Comparison of ENCODE assay signal across 8 cellular contexts in the genomic region with DNA sequence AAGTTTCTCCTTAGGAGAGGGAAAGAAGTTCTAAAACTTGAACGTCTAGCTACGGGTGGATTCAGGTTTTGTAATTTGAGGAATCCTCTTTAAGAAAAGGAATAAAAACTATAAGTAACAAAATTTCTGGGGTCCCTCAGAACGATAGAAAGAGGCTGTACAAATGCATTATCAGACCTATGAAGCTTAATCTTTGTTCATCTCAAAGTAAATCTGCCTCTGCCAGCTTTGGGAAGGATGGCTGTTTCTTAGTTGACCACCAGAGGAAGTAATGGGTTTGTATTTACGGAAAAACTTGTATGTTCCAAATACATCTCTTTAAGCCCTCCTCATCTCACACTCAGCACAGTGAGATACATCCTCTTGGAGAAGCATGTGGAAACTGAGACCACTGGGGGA. TPM values are rescaled to one million over a fixed set of nuclear protein-coding genes. Genes with fewer than 3 reads are reported as not detected.
DNase-seq lines count a peak whose midpoint lies in the region; ATAC-seq, FAIRE-seq and TF ChIP-seq lines count a peak whose summit lies in the region.

No MANE protein-coding gene starts in this region.

- H3K36me3 ChIP-seq in prostate gland = no peaks in the 10 kb centered on the region

- H3K9me3 Mint-ChIP-seq in T-helper 2 cell treated with Interferon-gamma antibody and Interleukin-4, amounts not matched to agents 5 μg/mL and 100 μg/mL, for 36 hours = no peaks in the 10 kb centered on the region

- H3K9me3 ChIP-seq in prostate gland = no peaks in the 10 kb centered on the region

- WGBS in prostate gland = 14% methylated on average over 4 of the region's 4 CpGs

- peak overlapping the region; percentile 75 to 76 for H3K4me3 ChIP-seq in prostate gland

- no peak for ATAC-seq in HG03097 (IDR thresholded peaks at IDR 0.05; ENCODE audit: low FRiP score, unreplicated experiment)

- H3K4me1 ChIP-seq in prostate gland (replicated peaks) = no peaks in the 10 kb centered on the region

- H3K27ac ChIP-seq in prostate gland = peak overlapping the region in 1 of 2 donors; percentile 92

- no peak for DNase-seq in D721Med (ENCODE audit: insufficient read length, low spot score)
- DNase-seq in HT1080 (ENCODE audit: low read depth) = peak; percentile 42
- DNase-seq in T-helper 2 cell treated with Interferon-gamma antibody and Interleukin-4, amounts not matched to agents 5 μg/mL and 100 μg/mL, for 36 hours (ENCODE audit: low spot score) = no peak
- peak; percentile 50 for DNase-seq in fibroblast of the conjunctiva (ENCODE audit: low read depth)
- DNase-seq in prostate gland (ENCODE audit: low spot score) = no peak
- no peak for DNase-seq in GM19238 (ENCODE audit: insufficient read length, low spot score)
- no peak for DNase-seq in NCI-H128 (lab: John Stamatoyannopoulos, UW; ENCODE audit: unreplicated experiment)

- H3K27ac Mint-ChIP-seq in T-helper 2 cell treated with Interferon-gamma antibody and Interleukin-4, amounts not matched to agents 5 μg/mL and 100 μg/mL, for 36 hours = peak overlapping the region; percentile 99

- H3K4me3 Mint-ChIP-seq in T-helper 2 cell treated with Interferon-gamma antibody and Interleukin-4, amounts not matched to agents 5 μg/mL and 100 μg/mL, for 36 hours = peak overlapping the region; percentile 92

- no peak for TF ChIP-seq POLR2A in prostate gland (IDR thresholded peaks at IDR 0.05)

- intact Hi-C loops in prostate gland (cut with DNase I) = no loop called here

- no peak for FAIRE-seq in D721Med (lab: Jason Lieb, UNC)

- H3K4me1 Mint-ChIP-seq in T-helper 2 cell treated with Interferon-gamma antibody and Interleukin-4, amounts not matched to agents 5 μg/mL and 100 μg/mL, for 36 hours (ENCODE audit: low read depth) = peaks cover 13% of the 10 kb centered on the region

- H3K27me3 ChIP-seq in prostate gland (replicated peaks; ENCODE audit: insufficient read depth) = no peaks in the 10 kb centered on the region

- TF ChIP-seq CTCF in D721Med (IDR thresholded peaks at IDR 0.05; ENCODE audit: insufficient read depth, missing control alignments) = peak; percentile 34
- TF ChIP-seq CTCF in prostate gland (IDR thresholded peaks at IDR 0.05) = peak in 1 of 4 experiments; percentile 23

- peaks cover 11% of the 10 kb centered on the region for H3K27me3 Mint-ChIP-seq in T-helper 2 cell treated with Interferon-gamma antibody and Interleukin-4, amounts not matched to agents 5 μg/mL and 100 μg/mL, for 36 hours (ENCODE audit: low read depth)

- H3K36me3 Mint-ChIP-seq in T-helper 2 cell treated with Interferon-gamma antibody and Interleukin-4, amounts not matched to agents 5 μg/mL and 100 μg/mL, for 36 hours (ENCODE audit: low read depth) = peaks cover 2% of the 10 kb centered on the region

RNA-seq across cellular contexts. Expression of a gene that starts 0.9 kb away (rescaled TPM):
- total RNA-seq in HT1080 (2014; rRNA removed; shearing (Covaris generic)) = 9.1 and 9.6 TPM in 2 replicates
- 8.4 and 10.6 TPM in 2 replicates for polyA plus RNA-seq in HT1080 (2015; cell fraction: cytosol; rRNA removed)
- polyA plus RNA-seq in HT1080 (2015; cell fraction: nucleus; rRNA removed) = 7.6 and 10.4 TPM in 2 replicates
- total RNA-seq in prostate gland = 1 to 10 TPM; 5.1 to 10.0 TPM

RNA-seq across cellular contexts. Expression of a gene that starts 27.0 kb away (rescaled TPM):
- total RNA-seq in HT1080 (2014; rRNA removed; shearing (Covaris generic)) = 8.1 and 9.4 TPM in 2 replicates
- polyA plus RNA-seq in HT1080 (2015; cell fraction: cytosol; rRNA removed) = 9.3 and 11.1 TPM in 2 replicates
- polyA plus RNA-seq in HT1080 (2015; cell fraction: nucleus; rRNA removed) = 14.3 and 17.1 TPM in 2 replicates
- total RNA-seq in prostate gland = 10 to 100 TPM in 1 of 2 donors, 1 to 10 TPM in 1; 6.6 to 15.2 TPM

RNA-seq across cellular contexts. Expression of a gene that starts 27.5 kb away (rescaled TPM):
- 4.2 and 5.4 TPM in 2 replicates for total RNA-seq in HT1080 (2014; rRNA removed; shearing (Covaris generic))
- polyA plus RNA-seq in HT1080 (2015; cell fraction: cytosol; rRNA removed) = 11.0 and 12.9 TPM in 2 replicates
- polyA plus RNA-seq in HT1080 (2015; cell fraction: nucleus; rRNA removed) = 19.5 and 19.8 TPM in 2 replicates
- total RNA-seq in prostate gland = 10 to 100 TPM in 1 of 2 donors, 1 to 10 TPM in 1; 9.8 to 15.8 TPM

RNA-seq across cellular contexts. Expression of a gene that starts 27.7 kb away (rescaled TPM):
- 3.2 and 4.9 TPM in 2 replicates for total RNA-seq in HT1080 (2014; rRNA removed; shearing (Covaris generic))
- 5.3 and 6.5 TPM in 2 replicates for polyA plus RNA-seq in HT1080 (2015; cell fraction: cytosol; rRNA removed)
- polyA plus RNA-seq in HT1080 (2015; cell fraction: nucleus; rRNA removed) = 8.9 and 10.1 TPM in 2 replicates
- total RNA-seq in prostate gland = 10 to 100 TPM; 17.2 to 38.6 TPM

Comparison
In these comparisons a context has a peak if more than half of its experiments do, and no peak if none do; other contexts are left out.
1. DNase-seq: peak in HT1080 (single experiment) and fibroblast of the conjunctiva (single experiment); none in D721Med (single experiment), T-helper 2 cell treated with Interferon-gamma antibody and Interleukin-4, amounts not matched to agents 5 μg/mL and 100 μg/mL, for 36 hours (single experiment), prostate gland (single experiment), GM19238 (single experiment) and NCI-H128 (single experiment).